12 cellular contexts compared by ENCODE assay signal in the genomic region with DNA sequence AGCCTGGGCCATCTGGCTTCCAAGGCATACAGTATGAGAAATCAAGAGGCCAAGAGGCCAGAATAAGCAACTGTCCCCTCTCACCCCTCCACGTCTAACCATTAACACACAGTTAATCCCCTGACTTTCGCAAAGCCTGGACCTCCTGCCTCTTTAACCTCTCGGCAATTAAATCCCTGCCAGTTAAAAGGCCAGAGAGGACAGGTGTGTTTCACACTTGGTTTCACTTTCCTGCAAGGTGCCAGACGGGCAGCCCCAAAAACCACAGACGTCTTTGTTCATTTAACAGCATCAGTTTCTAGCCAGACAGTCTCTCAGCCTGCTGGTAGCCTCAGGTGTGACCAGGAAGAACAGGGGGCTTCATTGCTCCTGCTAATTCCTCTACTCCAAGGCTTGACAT.
A peak's percentile ranks its signal among the peaks of the same experiment; 100 is the strongest.
DNase-seq lines count a peak whose midpoint lies in the region; ATAC-seq and TF ChIP-seq lines count a peak whose summit lies in the region.
"Had no signal": no experiment of that assay in that cellular context is flagged by ENCODE, and none has a peak within 500 bp of the region (broad histone marks: within the 10 kb centered on the region; RNA-seq: fewer than 3 reads in every experiment).

No MANE protein-coding gene starts in this region.

- WGBS in stomach, 5 donors: 32 to 39% (median 34%) methylated on average over 5 of the region's 5 CpGs

- no peak for TF ChIP-seq CTCF in stomach (IDR thresholded peaks at IDR 0.05)

- peaks cover 5 to 7% of the 10 kb centered on the region in 2 donors for H3K4me1 ChIP-seq in mucosa of rectum (ENCODE audit: control insufficient read depth in 2 of 2, insufficient read depth in 2 of 2, low read length in 2 of 2)
- H3K4me1 ChIP-seq in stomach: no peaks in the 10 kb centered on the region

- H3K9me3 Mint-ChIP-seq in activated naive CD4-positive, alpha-beta T cell treated with anti-CD3 and anti-CD28 coated beads, Interleukin-2, amount 50 U/mL, for 72 hours: no peaks in the 10 kb centered on the region
- H3K9me3 Mint-ChIP-seq: neural crest cell had no signal

- H3K9me3 ChIP-seq in mucosa of rectum (ENCODE audit: control insufficient read depth in 2 of 2, low read length in 2 of 2) (no peaks in the 10 kb centered on the region), stomach (no peaks in the 10 kb centered on the region)

- TF ChIP-seq POLR2A in stomach (IDR thresholded peaks at IDR 0.05): no peak

- H3K4me3 ChIP-seq in mucosa of rectum (ENCODE audit: low read length in 2 of 2) (peak overlapping the region; percentile 33 to 46), stomach (no peak overlapping the region)

- ATAC-seq in HG03045 (IDR thresholded peaks at IDR 0.05; ENCODE audit: unreplicated experiment) (peak; percentile 86), sciatic nerve (no peak)
- no peak for ATAC-seq in activated naive CD4-positive, alpha-beta T cell treated with anti-CD3 and anti-CD28 coated beads, Interleukin-2, amount 50 U/mL, for 72 hours

- peak overlapping the region in 1 of 2 donors; percentile 27 for H3K9ac ChIP-seq in mucosa of rectum (ENCODE audit: low read depth in 1 of 2, low read length in 2 of 2)

- intact Hi-C loops in sciatic nerve (cut with DNase I): no loop called here
- intact Hi-C loops in stomach (cut with DNase I; ENCODE audit: low total_unique reads): no loop called here

- TF ChIP-seq EP300 in stomach (IDR thresholded peaks at IDR 0.05): no peak

- H3K27ac ChIP-seq in mucosa of rectum (ENCODE audit: low read depth in 2 of 2, low read length in 2 of 2) (no peak overlapping the region), stomach (no peak overlapping the region)

- H3K27me3 ChIP-seq in mucosa of rectum (ENCODE audit: control insufficient read depth in 2 of 2, insufficient read depth in 2 of 2, low read length in 2 of 2) (no peaks in the 10 kb centered on the region), stomach (no peaks in the 10 kb centered on the region)

- H3K27ac Mint-ChIP-seq in activated naive CD4-positive, alpha-beta T cell treated with anti-CD3 and anti-CD28 coated beads, Interleukin-2, amount 50 U/mL, for 72 hours: no peak overlapping the region

- DNase-seq in NCI-H1417 (lab: John Stamatoyannopoulos, UW): peak; percentile 44 to 86 (median 80)
- DNase-seq in NCI-H1417 treated with DMSO at 0.1 percent for 48 hours (lab: John Stamatoyannopoulos, UW): no peak
- peak; percentile 22 for DNase-seq in NCI-H2196 treated with DMSO at 0.1 percent for 48 hours (lab: John Stamatoyannopoulos, UW; ENCODE audit: unreplicated experiment)
- DNase-seq in sciatic nerve (ENCODE audit: low spot score): no peak
- DNase-seq in stomach: no peak
- DNase-seq in activated naive CD4-positive, alpha-beta T cell treated with anti-CD3 and anti-CD28 coated beads, Interleukin-2, amount 50 U/mL, for 72 hours (ENCODE audit: low spot score in 2 of 2): no peak
- DNase-seq: 8988T, cortex of kidney, hippocampal formation had no signal

- H3K36me3 ChIP-seq in mucosa of rectum (ENCODE audit: control insufficient read depth in 2 of 2, insufficient read depth in 2 of 2, low read length in 2 of 2) (no peaks in the 10 kb centered on the region), stomach (no peaks in the 10 kb centered on the region)

- no peaks in the 10 kb centered on the region for H3K36me3 Mint-ChIP-seq in activated naive CD4-positive, alpha-beta T cell treated with anti-CD3 and anti-CD28 coated beads, Interleukin-2, amount 50 U/mL, for 72 hours

Comparison
In these comparisons a context has a peak if more than half of its experiments do, and no peak if none do; other contexts are left out.
1. DNase-seq: peak in NCI-H1417 (3 of 3) and NCI-H2196 treated with DMSO at 0.1 percent for 48 hours (single experiment); none in NCI-H1417 treated with DMSO at 0.1 percent for 48 hours (single experiment), sciatic nerve (single experiment), stomach (single experiment) and activated naive CD4-positive, alpha-beta T cell treated with anti-CD3 and anti-CD28 coated beads, Interleukin-2, amount 50 U/mL, for 72 hours (0 of 2).
2. H3K4me3 ChIP-seq: peak in mucosa of rectum (2 of 2); none in stomach (0 of 4).